14 cellular contexts compared by ENCODE assay signal in genomic region chr15:60414016-60414682, GRCh38. TPM values are rescaled to one million over a fixed set of nuclear protein-coding genes. Genes with fewer than 3 reads are reported as not detected.
DNase-seq lines count a peak whose midpoint lies in the region; ATAC-seq and TF ChIP-seq lines count a peak whose summit lies in the region.
"Had no signal": no experiment of that assay in that cellular context is flagged by ENCODE, and none has a peak within 500 bp of the region (broad histone marks: within the 10 kb centered on the region; RNA-seq: fewer than 3 reads in every experiment).

No MANE protein-coding gene starts in this region.

- no peaks in the 10 kb centered on the region for H3K27me3 ChIP-seq in RWPE2 (ENCODE audit: insufficient read depth, poor library complexity, severe bottlenecking)
- no peaks in the 10 kb centered on the region for H3K27me3 ChIP-seq in esophagus squamous epithelium
- H3K27me3 ChIP-seq in gastrocnemius medialis = no peaks in the 10 kb centered on the region
- H3K27me3 ChIP-seq: dorsolateral prefrontal cortex had no signal

- peaks cover 2% of the 10 kb centered on the region in 2 donors for H3K4me1 Mint-ChIP-seq in natural killer cell treated with Interleukin-12 subunit alpha and Interleukin-12 subunit beta and Interleukin-15 and Interleukin-18, amount 100 ng/mL, for 72 hours (ENCODE audit: low read depth in 2 of 2)

- no peak overlapping the region for H3K4me3 Mint-ChIP-seq in natural killer cell treated with Interleukin-12 subunit alpha and Interleukin-12 subunit beta and Interleukin-15 and Interleukin-18, amount 100 ng/mL, for 72 hours

- H3K36me3 ChIP-seq in RWPE2 (ENCODE audit: low read depth) (no peaks in the 10 kb centered on the region), esophagus squamous epithelium (no peaks in the 10 kb centered on the region), gastrocnemius medialis (no peaks in the 10 kb centered on the region)

- in situ Hi-C loops in gastrocnemius medialis (cut with MboI; ENCODE audit: low sequenced_read_pairs in 4 of 4) = no loop called here

- no peak overlapping the region for H3K27ac Mint-ChIP-seq in natural killer cell treated with Interleukin-12 subunit alpha and Interleukin-12 subunit beta and Interleukin-15 and Interleukin-18, amount 100 ng/mL, for 72 hours

- no peaks in the 10 kb centered on the region for H3K9me3 ChIP-seq in RWPE2 (ENCODE audit: severe bottlenecking)
- H3K9me3 ChIP-seq in esophagus squamous epithelium = no peaks in the 10 kb centered on the region
- H3K9me3 ChIP-seq in gastrocnemius medialis = no peaks in the 10 kb centered on the region
- H3K9me3 ChIP-seq: Caco-2 had no signal

- WGBS in esophagus squamous epithelium, 2 donors = 51 to 54% methylated on average over 10 of the region's 10 CpGs

- no peaks in the 10 kb centered on the region for H3K27me3 Mint-ChIP-seq in natural killer cell treated with Interleukin-12 subunit alpha and Interleukin-12 subunit beta and Interleukin-15 and Interleukin-18, amount 100 ng/mL, for 72 hours

- H3K27ac ChIP-seq in RWPE2 (ENCODE audit: poor library complexity, severe bottlenecking) (peak overlapping the region; percentile 69), esophagus squamous epithelium (peak overlapping the region; percentile 53 to 83 (median 71)), gastrocnemius medialis (peak overlapping the region in 3 of 4 donors; percentile 31 to 44 (median 38))
- H3K27ac ChIP-seq: dorsolateral prefrontal cortex, HL-60 had no signal

- TF ChIP-seq CTCF in RWPE2 (IDR thresholded peaks at IDR 0.05; ENCODE audit: poor library complexity, severe bottlenecking) = no peak
- TF ChIP-seq CTCF in esophagus squamous epithelium (IDR thresholded peaks at IDR 0.05) = no peak
- TF ChIP-seq CTCF in gastrocnemius medialis (IDR thresholded peaks at IDR 0.05 in 4 of 5, conservative IDR thresholded peaks at IDR 0.05 in 1 of 5) = no peak

- H3K36me3 Mint-ChIP-seq in natural killer cell treated with Interleukin-12 subunit alpha and Interleukin-12 subunit beta and Interleukin-15 and Interleukin-18, amount 100 ng/mL, for 72 hours = no peaks in the 10 kb centered on the region

- TF ChIP-seq POLR2A in esophagus squamous epithelium (IDR thresholded peaks at IDR 0.05) (no peak), gastrocnemius medialis (IDR thresholded peaks at IDR 0.05) (no peak)

- intact Hi-C loops in esophagus squamous epithelium (cut with DNase I) (no loop called here), gastrocnemius medialis (cut with DNase I; ENCODE audit: low total_unique reads) (no loop called here)

- peak; percentile 51 for DNase-seq in HPDE6-E6E7 (ENCODE audit: extremely low spot score)
- DNase-seq in RWPE2 (ENCODE audit: low spot score) = no peak
- DNase-seq in esophagus squamous epithelium (lab: John Stamatoyannopoulos, UW) = no peak
- DNase-seq in gastrocnemius medialis = no peak
- DNase-seq in natural killer cell treated with Interleukin-12 subunit alpha and Interleukin-12 subunit beta and Interleukin-15 and Interleukin-18, amount 100 ng/mL, for 72 hours (ENCODE audit: low spot score) = no peak
- DNase-seq in mucosa of gallbladder (ENCODE audit: low spot score) = no peak
- DNase-seq in COR-L47 (lab: John Stamatoyannopoulos, UW) = no peak
- DNase-seq: activated CD4-positive, CD25-positive, alpha-beta regulatory T cell; Caco-2; dorsolateral prefrontal cortex; NCI-H2029; stimulated activated CD4-positive, alpha-beta T cell treated with anti-CD3 and anti-CD28 coated beads, Interleukin-1b, Interleukin-23, amount 100 ng/mL, for 48 hours had no signal

- H3K4me1 ChIP-seq in RWPE2 (ENCODE audit: insufficient read depth, poor library complexity, severe bottlenecking) = peaks cover 21% of the 10 kb centered on the region
- H3K4me1 ChIP-seq in esophagus squamous epithelium = peaks cover 7 to 29% (median 15%) of the 10 kb centered on the region in 3 donors
- no peaks in the 10 kb centered on the region for H3K4me1 ChIP-seq in gastrocnemius medialis

- peak; percentile 83 for ATAC-seq in RWPE2 (ENCODE audit: low read depth)
- peak in 1 of 2 donors; percentile 50 for ATAC-seq in gastrocnemius medialis
- ATAC-seq in natural killer cell treated with Interleukin-12 subunit alpha and Interleukin-12 subunit beta and Interleukin-15 and Interleukin-18, amount 100 ng/mL, for 72 hours = no peak
- no peak for ATAC-seq in HG03045 (IDR thresholded peaks at IDR 0.05; ENCODE audit: unreplicated experiment)

- no peak overlapping the region for H3K4me3 ChIP-seq in RWPE2 (ENCODE audit: severe bottlenecking)
- no peak overlapping the region for H3K4me3 ChIP-seq in esophagus squamous epithelium
- H3K4me3 ChIP-seq in gastrocnemius medialis = no peak overlapping the region
- H3K4me3 ChIP-seq: dorsolateral prefrontal cortex had no signal

- H3K9me3 Mint-ChIP-seq in natural killer cell treated with Interleukin-12 subunit alpha and Interleukin-12 subunit beta and Interleukin-15 and Interleukin-18, amount 100 ng/mL, for 72 hours = no peaks in the 10 kb centered on the region

RNA-seq across cellular contexts. Expression of gene ANXA2, which starts 16.4 kb away (rescaled TPM):
- total RNA-seq in esophagus squamous epithelium (1,000 to 10,000 TPM; 2,116 to 2,445 (median 2,399) TPM), gastrocnemius medialis (100 to 1,000 TPM; 266 to 386 (median 323) TPM), mucosa of gallbladder (733 TPM)
- total RNA-seq in natural killer cell treated with Interleukin-12 subunit alpha and Interleukin-12 subunit beta and Interleukin-15 and Interleukin-18, amount 100 ng/mL, for 72 hours = 100 to 1,000 TPM in 1 of 2 donors, 10 to 100 TPM in 1; 95.1 to 137 TPM
